In genomic region chr5:170278611-170279500, GRCh38 we compare ENCODE assay signal across 1 cellular context.
TF ChIP-seq lines count a peak whose summit lies in the region.

No MANE protein-coding gene starts in this region.

TF ChIP-seq in GM12878, 131 proteins besides CTCF, POLR2A, EP300 and RAD21 (continued from another document and continues in another):
- TF ChIP-seq E4F1 (IDR thresholded peaks at IDR 0.05; ENCODE audit: borderline replicate concordance, partially characterized antibody): no peak
- TF ChIP-seq SIX5 (IDR thresholded peaks at IDR 0.05; ENCODE audit: low read depth, low read length, severe bottlenecking): no peak
- peak; percentile 72; the same call in 1 of the 2 replicates for TF ChIP-seq NBN (IDR thresholded peaks at IDR 0.05)
- peak; percentile 93 for TF ChIP-seq CBX5 (IDR thresholded peaks at IDR 0.05; ENCODE audit: low read depth)
- TF ChIP-seq BHLHE40 (IDR thresholded peaks at IDR 0.05; ENCODE audit: borderline replicate concordance in 1 of 2, low read depth in 2 of 2, low read length in 1 of 2): no peak
- peak; percentile 39; the same call in 1 of the 2 replicates for TF ChIP-seq YY1 (IDR thresholded peaks at IDR 0.05; ENCODE audit: low read depth, low read length)
- peak; percentile 50; the same call in 1 of the 2 replicates for TF ChIP-seq SPI1 (IDR thresholded peaks at IDR 0.05; ENCODE audit: borderline replicate concordance, insufficient read depth, low read depth, low read length)
- no peak for TF ChIP-seq YBX1 (IDR thresholded peaks at IDR 0.05)
- TF ChIP-seq NKRF (conservative IDR thresholded peaks at IDR 0.05): no peak
- no peak for TF ChIP-seq SREBF2 (IDR thresholded peaks at IDR 0.05; ENCODE audit: low read length)
- TF ChIP-seq EZH2 (IDR thresholded peaks at IDR 0.05; ENCODE audit: borderline replicate concordance, control insufficient read depth, low read depth, low read length): no peak
- no peak for TF ChIP-seq IRF3 (IDR thresholded peaks at IDR 0.05)
- TF ChIP-seq MYC (IDR thresholded peaks at IDR 0.05; ENCODE audit: insufficient read depth, insufficient read length, insufficient replicate concordance, low read length, severe bottlenecking): no peak
- no peak; the same call in 1 of the 2 replicates for TF ChIP-seq POLR2AphosphoS5 (IDR thresholded peaks at IDR 0.05; ENCODE audit: low read length)
- TF ChIP-seq SRF (IDR thresholded peaks at IDR 0.05; ENCODE audit: low read depth in 2 of 2, low read length in 2 of 2): no peak
- TF ChIP-seq CEBPZ (IDR thresholded peaks at IDR 0.05; ENCODE audit: low read depth, low read length): no peak
- TF ChIP-seq ASH2L (IDR thresholded peaks at IDR 0.05; ENCODE audit: borderline replicate concordance, low read depth): no peak
- no peak for TF ChIP-seq NRF1 (conservative IDR thresholded peaks at IDR 0.05; ENCODE audit: low read depth, low read length)
- no peak for TF ChIP-seq ZNF24 (IDR thresholded peaks at IDR 0.05)
- no peak for TF ChIP-seq SMAD1 (IDR thresholded peaks at IDR 0.05; ENCODE audit: low read depth, partially characterized antibody)
- TF ChIP-seq ATF7 (IDR thresholded peaks at IDR 0.05; ENCODE audit: low read depth): peak; percentile 66
- TF ChIP-seq HCFC1 (IDR thresholded peaks at IDR 0.05; ENCODE audit: low read length): no peak
- no peak for TF ChIP-seq ZSCAN29 (IDR thresholded peaks at IDR 0.05)
- TF ChIP-seq LARP7 (IDR thresholded peaks at IDR 0.05): no peak
- no peak for TF ChIP-seq SMC3 (IDR thresholded peaks at IDR 0.05; ENCODE audit: borderline replicate concordance, low read length)
- TF ChIP-seq CBFB (IDR thresholded peaks at IDR 0.05; ENCODE audit: low read depth): peak; percentile 92
- no peak for TF ChIP-seq E2F4 (IDR thresholded peaks at IDR 0.05; ENCODE audit: low read depth, low read length)
- TF ChIP-seq RCOR1 (conservative IDR thresholded peaks at IDR 0.05; ENCODE audit: low read depth, low read length): no peak
- no peak for TF ChIP-seq IRF5 (IDR thresholded peaks at IDR 0.05; ENCODE audit: borderline replicate concordance)
- no peak for TF ChIP-seq CHD4 (IDR thresholded peaks at IDR 0.05)
- peak; percentile 87 for TF ChIP-seq DPF2 (IDR thresholded peaks at IDR 0.05)
- TF ChIP-seq EGR1 (IDR thresholded peaks at IDR 0.05; ENCODE audit: borderline replicate concordance in 1 of 2, low read depth in 2 of 2, low read length in 2 of 2): no peak
- TF ChIP-seq CREM (IDR thresholded peaks at IDR 0.05; ENCODE audit: low read depth): peak; percentile 15; the same call in 1 of the 2 replicates
- 0 out of 2 replicates have a peak, but pooled peaks have one; percentile 38 for TF ChIP-seq BCL11A (IDR thresholded peaks at IDR 0.05; ENCODE audit: low read depth, low read length)
- no peak for TF ChIP-seq STAT3 (IDR thresholded peaks at IDR 0.05; ENCODE audit: low read depth, low read length)
- peak; percentile 5 for TF ChIP-seq SP1 (IDR thresholded peaks at IDR 0.05; ENCODE audit: low read depth, low read length)
- no peak for TF ChIP-seq SKIL (IDR thresholded peaks at IDR 0.05; ENCODE audit: low read depth, poor library complexity, severe bottlenecking)
- no peak for TF ChIP-seq FOS (IDR thresholded peaks at IDR 0.05; ENCODE audit: borderline replicate concordance, extremely low read depth, insufficient read length)
- TF ChIP-seq BACH1 (IDR thresholded peaks at IDR 0.05; ENCODE audit: borderline replicate concordance): no peak
- 0 out of 2 replicates have a peak, but pooled peaks have one; percentile 11 for TF ChIP-seq TBL1XR1 (IDR thresholded peaks at IDR 0.05; ENCODE audit: low read depth, low read length)
- peak; percentile 47; the same call in 1 of the 2 replicates for TF ChIP-seq PKNOX1 (IDR thresholded peaks at IDR 0.05)
- no peak for TF ChIP-seq SIN3A (IDR thresholded peaks at IDR 0.05; ENCODE audit: low read depth, low read length)
- TF ChIP-seq PAX5 (IDR thresholded peaks at IDR 0.05; ENCODE audit: borderline replicate concordance, low read depth, low read length): no peak; the same call in 1 of the 2 replicates
- no peak for TF ChIP-seq MYB (IDR thresholded peaks at IDR 0.05; ENCODE audit: borderline replicate concordance, low read depth, low read length)
- no peak for TF ChIP-seq TCF3 (IDR thresholded peaks at IDR 0.05; ENCODE audit: borderline replicate concordance, insufficient read depth, low read depth, low read length)
- TF ChIP-seq PAX8 (IDR thresholded peaks at IDR 0.05): no peak
- TF ChIP-seq MEF2B (IDR thresholded peaks at IDR 0.05; ENCODE audit: partially characterized antibody, poor library complexity, severe bottlenecking): peak; percentile 73
- no peak for TF ChIP-seq BCLAF1 (IDR thresholded peaks at IDR 0.05)
- peak; percentile 68 for TF ChIP-seq IKZF1 (conservative IDR thresholded peaks at IDR 0.05)
- no peak for TF ChIP-seq CEBPB (IDR thresholded peaks at IDR 0.05; ENCODE audit: borderline replicate concordance in 1 of 2, low read depth in 2 of 2, low read length in 2 of 2)
